ENCODE assay signal across 19 cellular contexts in genomic region chr21:35603471-35603870, GRCh38.
A peak's percentile ranks its signal among the peaks of the same experiment; 100 is the strongest.
DNase-seq lines count a peak whose midpoint lies in the region; ATAC-seq and TF ChIP-seq lines count a peak whose summit lies in the region.
"Had no signal": no experiment of that assay in that cellular context is flagged by ENCODE, and none has a peak within 500 bp of the region (broad histone marks: within the 10 kb centered on the region; RNA-seq: fewer than 3 reads in every experiment).

No MANE protein-coding gene starts in this region.

- TF ChIP-seq EP300 in sigmoid colon (IDR thresholded peaks at IDR 0.05) = no peak

- no peak overlapping the region for H2AFZ ChIP-seq in PC-3 (ENCODE audit: low read length)

- H3K36me3 ChIP-seq in PC-3 (ENCODE audit: low read depth, low read length) = no peaks in the 10 kb centered on the region
- H3K36me3 ChIP-seq in sigmoid colon = no peaks in the 10 kb centered on the region
- H3K36me3 ChIP-seq: uterus had no signal

- no peaks in the 10 kb centered on the region for H3K4me1 Mint-ChIP-seq in activated T-helper 2 cell treated with anti-CD3 and anti-CD28 coated beads, Interferon-gamma antibody, Interleukin-2, Interleukin-4, amounts not matched to agents 10 μg/mL and 5 μg/mL and 100 μg/mL, durations not matched to agents 14 hours and 24 hours and 36 hours (ENCODE audit: low read depth)
- no peaks in the 10 kb centered on the region for H3K4me1 Mint-ChIP-seq in Calu3 (ENCODE audit: low read depth, unreplicated experiment)
- H3K4me1 Mint-ChIP-seq: activated CD4-positive, alpha-beta T cell treated with anti-CD3 and anti-CD28 coated beads for 36 hours; activated naive CD4-positive, alpha-beta T cell treated with anti-CD3 and anti-CD28 coated beads, Interleukin-2, amount 50 U/mL, for 24 hours had no signal

- peaks cover 7% of the 10 kb centered on the region; the same call in 1 of the 2 replicates for H3K4me1 ChIP-seq in PC-3 (ENCODE audit: insufficient read depth, low read length)
- no peaks in the 10 kb centered on the region for H3K4me1 ChIP-seq in sigmoid colon
- H3K4me1 ChIP-seq: body of pancreas, uterus had no signal

- H4K20me1 ChIP-seq in PC-3 (ENCODE audit: low read length) = no peaks in the 10 kb centered on the region

- H3K9me2 ChIP-seq in PC-3 (replicated peaks; ENCODE audit: low read length) = no peaks in the 10 kb centered on the region

- BruUV-seq in PC-3 (replicated peaks; lab: Mats Ljungman, UMichigan) (no TSS peak), Calu3 (replicated peaks; lab: Mats Ljungman, UMichigan) (no TSS peak)

- POLR2A ChIA-PET in PC-3 (lab: Charles Lee; ENCODE audit: unreplicated experiment) = no interaction called here

- H3K36me3 Mint-ChIP-seq in activated T-helper 2 cell treated with anti-CD3 and anti-CD28 coated beads, Interferon-gamma antibody, Interleukin-2, Interleukin-4, amounts not matched to agents 10 μg/mL and 5 μg/mL and 100 μg/mL, durations not matched to agents 14 hours and 24 hours and 36 hours (ENCODE audit: low read depth) = no peaks in the 10 kb centered on the region
- no peaks in the 10 kb centered on the region for H3K36me3 Mint-ChIP-seq in Calu3 (ENCODE audit: insufficient read depth, unreplicated experiment)
- H3K36me3 Mint-ChIP-seq: activated naive CD4-positive, alpha-beta T cell treated with anti-CD3 and anti-CD28 coated beads, Interleukin-2, amount 50 U/mL, for 24 hours had no signal

- no peaks in the 10 kb centered on the region for H3K9me3 Mint-ChIP-seq in activated T-helper 2 cell treated with anti-CD3 and anti-CD28 coated beads, Interferon-gamma antibody, Interleukin-2, Interleukin-4, amounts not matched to agents 10 μg/mL and 5 μg/mL and 100 μg/mL, durations not matched to agents 14 hours and 24 hours and 36 hours
- H3K9me3 Mint-ChIP-seq in Calu3 (ENCODE audit: low read depth, unreplicated experiment) = no peaks in the 10 kb centered on the region
- H3K9me3 Mint-ChIP-seq: activated naive CD4-positive, alpha-beta T cell treated with anti-CD3 and anti-CD28 coated beads, Interleukin-2, amount 50 U/mL, for 24 hours had no signal

- H3K27ac ChIP-seq in PC-3 (ENCODE audit: low read length) (no peak overlapping the region), sigmoid colon (no peak overlapping the region)
- H3K27ac ChIP-seq: body of pancreas, uterus had no signal

- intact Hi-C loops in PC-3 (cut with micrococcal nuclease) = no loop called here
- intact Hi-C loops in activated T-helper 2 cell treated with anti-CD3 and anti-CD28 coated beads, Interferon-gamma antibody, Interleukin-2, Interleukin-4, amounts not matched to agents 10 μg/mL and 5 μg/mL and 100 μg/mL, durations not matched to agents 14 hours and 24 hours and 36 hours (cut with micrococcal nuclease) = no loop called here
- intact Hi-C loops in sigmoid colon (cut with DNase I) = no loop called here
- intact Hi-C loops in Calu3 (cut with micrococcal nuclease; ENCODE audit: unreplicated experiment) = no loop called here

- H3F3A ChIP-seq in PC-3 (ENCODE audit: low read length, unreplicated experiment) = no peaks in the 10 kb centered on the region

- H3K9me3 ChIP-seq in PC-3 (ENCODE audit: low read length) = no peaks in the 10 kb centered on the region
- H3K9me3 ChIP-seq in sigmoid colon = no peaks in the 10 kb centered on the region
- H3K9me3 ChIP-seq: body of pancreas, uterus had no signal

- CTCF ChIA-PET in PC-3 (lab: Charles Lee) = no interaction called here
- CTCF ChIA-PET in Calu3 (lab: Charles Lee) = interaction anchor here (0.5 kb wide), 1 partner anchor 556 kb away, joined by 4 read pairs; no protein-coding TSS in a partner anchor

- peaks cover 7% of the 10 kb centered on the region for H3K27me3 Mint-ChIP-seq in activated T-helper 2 cell treated with anti-CD3 and anti-CD28 coated beads, Interferon-gamma antibody, Interleukin-2, Interleukin-4, amounts not matched to agents 10 μg/mL and 5 μg/mL and 100 μg/mL, durations not matched to agents 14 hours and 24 hours and 36 hours (ENCODE audit: low read depth)
- H3K27me3 Mint-ChIP-seq in Calu3 (ENCODE audit: unreplicated experiment) = no peaks in the 10 kb centered on the region
- H3K27me3 Mint-ChIP-seq: activated CD4-positive, alpha-beta T cell treated with anti-CD3 and anti-CD28 coated beads for 36 hours; activated naive CD4-positive, alpha-beta T cell treated with anti-CD3 and anti-CD28 coated beads, Interleukin-2, amount 50 U/mL, for 24 hours had no signal

- TF ChIP-seq CTCF in PC-3 (conservative IDR thresholded peaks at IDR 0.05; ENCODE audit: low read depth, low read length) (peak; percentile 46; the same call in 1 of the 2 replicates), sigmoid colon (IDR thresholded peaks at IDR 0.05) (no peak), Calu3 (IDR thresholded peaks at IDR 0.05; ENCODE audit: unreplicated experiment) (no peak)

- TF ChIP-seq POLR2A in sigmoid colon (IDR thresholded peaks at IDR 0.05) = no peak

- H3K4me3 Mint-ChIP-seq in activated T-helper 2 cell treated with anti-CD3 and anti-CD28 coated beads, Interferon-gamma antibody, Interleukin-2, Interleukin-4, amounts not matched to agents 10 μg/mL and 5 μg/mL and 100 μg/mL, durations not matched to agents 14 hours and 24 hours and 36 hours (ENCODE audit: low read depth) = no peak overlapping the region
- H3K4me3 Mint-ChIP-seq in Calu3 (ENCODE audit: low read depth, unreplicated experiment) = no peak overlapping the region
- H3K4me3 Mint-ChIP-seq: activated CD4-positive, alpha-beta T cell treated with anti-CD3 and anti-CD28 coated beads for 36 hours; activated naive CD4-positive, alpha-beta T cell treated with anti-CD3 and anti-CD28 coated beads, Interleukin-2, amount 50 U/mL, for 24 hours had no signal

- DNase-seq in ELF-1 (ENCODE audit: low read depth, low spot score) (peak; percentile 9), NCI-H146 treated with DMSO at 0.1 percent for 48 hours (lab: John Stamatoyannopoulos, UW; ENCODE audit: unreplicated experiment) (peak; percentile 90), PC-3 (no peak), iPS-NIHi7 (ENCODE audit: extremely low spot score) (peak; percentile 31), hepatic stellate cell (ENCODE audit: low spot score) (no peak), sigmoid colon (no peak), Calu3 (no peak)
- no peak for DNase-seq in activated T-helper 2 cell treated with anti-CD3 and anti-CD28 coated beads, Interferon-gamma antibody, Interleukin-2, Interleukin-4, amounts not matched to agents 10 μg/mL and 5 μg/mL and 100 μg/mL, durations not matched to agents 14 hours and 24 hours and 36 hours (ENCODE audit: low spot score)
- DNase-seq: activated CD4-positive, alpha-beta T cell treated with anti-CD3 and anti-CD28 coated beads for 36 hours; GDM1; glutamatergic neuron; MM.1S; OCI-M1; stimulated activated CD4-positive, alpha-beta T cell treated with anti-CD3 and anti-CD28 coated beads, Interleukin-1b, Interleukin-23, amount 100 ng/mL, for 48 hours; T-helper 9 cell; uterus had no signal

- no peak overlapping the region for H3K27ac Mint-ChIP-seq in activated T-helper 2 cell treated with anti-CD3 and anti-CD28 coated beads, Interferon-gamma antibody, Interleukin-2, Interleukin-4, amounts not matched to agents 10 μg/mL and 5 μg/mL and 100 μg/mL, durations not matched to agents 14 hours and 24 hours and 36 hours
- H3K27ac Mint-ChIP-seq in Calu3 (ENCODE audit: unreplicated experiment) = no peak overlapping the region
- H3K27ac Mint-ChIP-seq: activated CD4-positive, alpha-beta T cell treated with anti-CD3 and anti-CD28 coated beads for 36 hours; activated naive CD4-positive, alpha-beta T cell treated with anti-CD3 and anti-CD28 coated beads, Interleukin-2, amount 50 U/mL, for 24 hours had no signal

- ATAC-seq in PC-3 = no peak
- ATAC-seq: activated CD4-positive, alpha-beta T cell treated with anti-CD3 and anti-CD28 coated beads for 36 hours; body of pancreas; right cardiac atrium had no signal

- 56 to 82% methylated on average over 6 of the region's 6 CpGs for WGBS in sigmoid colon, 2 donors

- H3K4me3 ChIP-seq in PC-3 (ENCODE audit: low read length) = no peak overlapping the region
- no peak overlapping the region for H3K4me3 ChIP-seq in sigmoid colon
- H3K4me3 ChIP-seq: body of pancreas, uterus had no signal

- H3K27me3 ChIP-seq in PC-3 (ENCODE audit: low read length) (no peaks in the 10 kb centered on the region), sigmoid colon (peaks cover 0 to 13% (median 4%) of the 10 kb centered on the region in 3 donors)
- H3K27me3 ChIP-seq: body of pancreas, uterus had no signal

- no peaks in the 10 kb centered on the region for H3K79me2 ChIP-seq in PC-3 (ENCODE audit: low read length)

- H3K9ac ChIP-seq in PC-3 (ENCODE audit: low read length) = no peak overlapping the region

- no peak overlapping the region for H3K4me2 ChIP-seq in PC-3 (ENCODE audit: low read length)

Comparison
In these comparisons a context has a peak if more than half of its experiments do, and no peak if none do; other contexts are left out.
1. DNase-seq: peak in ELF-1 (single experiment), NCI-H146 treated with DMSO at 0.1 percent for 48 hours (single experiment) and iPS-NIHi7 (single experiment); none in PC-3 (single experiment), activated T-helper 2 cell treated with anti-CD3 and anti-CD28 coated beads, Interferon-gamma antibody, Interleukin-2, Interleukin-4, amounts not matched to agents 10 μg/mL and 5 μg/mL and 100 μg/mL, durations not matched to agents 14 hours and 24 hours and 36 hours (single experiment), hepatic stellate cell (single experiment), sigmoid colon (single experiment) and Calu3 (single experiment).